16 cellular contexts compared by ENCODE assay signal in the genomic region with DNA sequence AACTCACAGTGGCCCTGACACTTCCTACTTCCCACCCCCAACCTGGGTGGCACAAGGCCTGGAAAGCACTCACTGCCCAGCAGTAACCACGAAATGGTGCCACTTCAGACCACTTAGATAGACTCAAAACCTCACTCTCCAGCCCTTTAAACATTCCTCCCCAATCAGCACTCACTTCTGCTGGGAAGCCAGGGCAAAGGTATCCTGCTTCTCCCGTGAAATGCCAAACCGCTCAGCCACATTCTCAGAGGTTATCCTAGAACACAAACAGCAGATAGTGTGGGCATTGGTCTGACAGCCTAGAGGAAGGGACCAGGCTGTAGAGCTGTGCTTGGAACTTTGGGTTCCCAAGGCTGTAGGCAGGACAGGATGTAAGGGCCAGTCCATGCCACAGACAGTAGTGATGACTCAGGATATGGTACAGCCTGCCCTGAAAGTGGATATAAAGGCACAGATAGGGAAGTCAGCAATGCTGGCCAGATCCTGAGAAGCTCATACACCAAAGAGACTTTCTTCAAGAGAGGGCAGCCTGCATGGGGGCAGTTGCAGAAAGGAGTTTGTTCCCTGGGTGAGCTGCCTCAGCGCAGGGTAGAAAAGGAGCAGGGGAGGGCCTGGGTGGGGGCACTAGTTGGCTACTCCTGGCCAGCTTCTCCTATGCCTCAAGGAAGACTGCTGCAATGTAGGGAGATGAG. TPM values are rescaled to one million over a fixed set of nuclear protein-coding genes. Genes with fewer than 3 reads are reported as not detected.
DNase-seq lines count a peak whose midpoint lies in the region; ATAC-seq, FAIRE-seq and TF ChIP-seq lines count a peak whose summit lies in the region.
"Had no signal": no experiment of that assay in that cellular context is flagged by ENCODE, and none has a peak within 500 bp of the region (broad histone marks: within the 10 kb centered on the region; RNA-seq: fewer than 3 reads in every experiment).

No MANE protein-coding gene starts in this region.

- H3K9me3 ChIP-seq in HepG2 (ENCODE audit: low read length) (no peaks in the 10 kb centered on the region), upper lobe of left lung (no peaks in the 10 kb centered on the region), gastroesophageal sphincter (no peaks in the 10 kb centered on the region)

- POLR2A ChIA-PET in HepG2 (lab: Yijun Ruan, JAX): interaction anchor here (0.7 to 6.9 kb wide), 3 partner anchors 9 to 264 kb away, joined by 3 to 87 read pairs (median 8); a partner anchor contains a TSS

- H2AFZ ChIP-seq in HepG2 (ENCODE audit: low read length): no peak overlapping the region

- 0 out of 2 replicates have a peak overlapping the region, but pooled peaks have one; percentile 7 for H3K4me2 ChIP-seq in HepG2 (ENCODE audit: low read depth, low read length)

- H3K36me3 ChIP-seq in HepG2 (replicated peaks in 1 of 2; ENCODE audit: control insufficient read depth in 1 of 2, insufficient read depth in 2 of 2, low read length in 2 of 2) (peaks cover 42 to 92% of the 10 kb centered on the region in 2 experiments), upper lobe of left lung (peaks cover 37 to 99% (median 87%) of the 10 kb centered on the region in 4 donors), gastroesophageal sphincter (peaks cover 0 to 100% of the 10 kb centered on the region in 2 donors)

- H3K27ac Mint-ChIP-seq in activated naive CD4-positive, alpha-beta T cell treated with anti-CD3 and anti-CD28 coated beads, Interleukin-2, amount 50 U/mL, for 24 hours: peak overlapping the region; percentile 83
- peak overlapping the region; percentile 35 for H3K27ac Mint-ChIP-seq in central memory CD8-positive, alpha-beta T cell (ENCODE audit: low read depth)
- H3K27ac Mint-ChIP-seq: nephron had no signal

- no peak for TF ChIP-seq RAD21 in HepG2 (CRISPR knock-in tag; IDR thresholded peaks at IDR 0.05)

- CTCF ChIA-PET in HepG2 (lab: Yijun Ruan, JAX; ENCODE audit: low intra/inter-chr PET ratio, low total read pairs): no interaction called here

- H3K9me3 Mint-ChIP-seq in activated naive CD4-positive, alpha-beta T cell treated with anti-CD3 and anti-CD28 coated beads, Interleukin-2, amount 50 U/mL, for 24 hours: no peaks in the 10 kb centered on the region
- H3K9me3 Mint-ChIP-seq in central memory CD8-positive, alpha-beta T cell: no peaks in the 10 kb centered on the region
- H3K9me3 Mint-ChIP-seq: nephron had no signal

- H3K4me1 ChIP-seq in HepG2 (ENCODE audit: insufficient read depth, low read length): peaks cover 95% of the 10 kb centered on the region
- peaks cover 5 to 33% (median 25%) of the 10 kb centered on the region in 4 donors for H3K4me1 ChIP-seq in upper lobe of left lung
- H3K4me1 ChIP-seq in gastroesophageal sphincter: peaks cover 0 to 10% (median 0%) of the 10 kb centered on the region in 3 donors

- H3K27me3 Mint-ChIP-seq in activated naive CD4-positive, alpha-beta T cell treated with anti-CD3 and anti-CD28 coated beads, Interleukin-2, amount 50 U/mL, for 24 hours: no peaks in the 10 kb centered on the region
- H3K27me3 Mint-ChIP-seq in central memory CD8-positive, alpha-beta T cell: no peaks in the 10 kb centered on the region

- H3K27ac ChIP-seq in HepG2 (ENCODE audit: extremely low read length, insufficient read depth, low read length): peak overlapping the region; percentile 41
- peak overlapping the region; percentile 1 to 72 (median 30) for H3K27ac ChIP-seq in upper lobe of left lung
- H3K27ac ChIP-seq in gastroesophageal sphincter: no peak overlapping the region
- H3K27ac ChIP-seq: VCaP had no signal

- DNase-seq in activated naive CD4-positive, alpha-beta T cell treated with Interleukin-2 at 50 U/mL for 16 hours: no peak
- no peak for DNase-seq in central memory CD8-positive, alpha-beta T cell (ENCODE audit: low spot score in 2 of 2)
- DNase-seq in HepG2 (ENCODE audit: low spot score) (no peak), upper lobe of left lung (peak in 1 of 2 donors; percentile 72), GDM1 (lab: John Stamatoyannopoulos, UW) (no peak)
- DNase-seq: DMS153; dorsolateral prefrontal cortex; Karpas-422; NCI-H146; stimulated activated CD4-positive, alpha-beta T cell treated with anti-CD3 and anti-CD28 coated beads, Interleukin-2, amount 100 ng/mL, for 48 hours had no signal

- TF ChIP-seq CTCF in HepG2 (CRISPR knock-in tag; IDR thresholded peaks at IDR 0.05) (no peak), upper lobe of left lung (IDR thresholded peaks at IDR 0.05) (no peak), gastroesophageal sphincter (IDR thresholded peaks at IDR 0.05) (no peak)

- no peak for ATAC-seq in central memory CD8-positive, alpha-beta T cell (replicated peaks; ENCODE audit: extremely low read depth, poor library complexity, severe bottlenecking)
- ATAC-seq in HepG2: no peak
- ATAC-seq in upper lobe of left lung (ENCODE audit: low FRiP score in 2 of 2): peak; percentile 21 to 80
- no peak for ATAC-seq in gastroesophageal sphincter
- no peak for ATAC-seq in GM21737 (IDR thresholded peaks at IDR 0.05; ENCODE audit: unreplicated experiment)

- peaks cover 52% of the 10 kb centered on the region for H4K20me1 ChIP-seq in HepG2 (ENCODE audit: insufficient read depth, low read length)

- H3K27me3 ChIP-seq in HepG2 (ENCODE audit: control insufficient read depth in 1 of 2, insufficient read depth in 2 of 2, low read length in 2 of 2): no peaks in the 10 kb centered on the region
- no peaks in the 10 kb centered on the region for H3K27me3 ChIP-seq in upper lobe of left lung
- no peaks in the 10 kb centered on the region for H3K27me3 ChIP-seq in gastroesophageal sphincter
- H3K27me3 ChIP-seq: dorsolateral prefrontal cortex had no signal

- BruUV-seq in HepG2 (replicated peaks; lab: Mats Ljungman, UMichigan): no TSS peak

- no peak overlapping the region for H3K4me3 ChIP-seq in HepG2 (replicated peaks in 1 of 3; ENCODE audit: insufficient read depth in 1 of 3, low read depth in 2 of 3, low read length in 3 of 3)
- no peak overlapping the region for H3K4me3 ChIP-seq in upper lobe of left lung
- no peak overlapping the region for H3K4me3 ChIP-seq in gastroesophageal sphincter
- H3K4me3 ChIP-seq: dorsolateral prefrontal cortex had no signal

- H3K4me3 Mint-ChIP-seq in activated naive CD4-positive, alpha-beta T cell treated with anti-CD3 and anti-CD28 coated beads, Interleukin-2, amount 50 U/mL, for 24 hours: no peak overlapping the region
- H3K4me3 Mint-ChIP-seq in central memory CD8-positive, alpha-beta T cell: no peak overlapping the region
- H3K4me3 Mint-ChIP-seq: nephron had no signal

- intact Hi-C loops in HepG2 (cut with micrococcal nuclease; ENCODE audit: unreplicated experiment): no loop called here

- peak in 1 of 2 experiments; percentile 31; a peak in 1 of 4 replicates for TF ChIP-seq POLR2A in HepG2 (IDR thresholded peaks at IDR 0.05; ENCODE audit: insufficient read depth in 1 of 2, low read depth in 2 of 2, low read length in 2 of 2)
- no peak for TF ChIP-seq POLR2A in upper lobe of left lung (IDR thresholded peaks at IDR 0.05)
- no peak for TF ChIP-seq POLR2A in gastroesophageal sphincter (IDR thresholded peaks at IDR 0.05)

- peaks cover 6% of the 10 kb centered on the region for H3K4me1 Mint-ChIP-seq in activated naive CD4-positive, alpha-beta T cell treated with anti-CD3 and anti-CD28 coated beads, Interleukin-2, amount 50 U/mL, for 24 hours
- peaks cover 40% of the 10 kb centered on the region for H3K4me1 Mint-ChIP-seq in central memory CD8-positive, alpha-beta T cell
- H3K4me1 Mint-ChIP-seq: nephron had no signal

- in situ Hi-C loops in HepG2 (cut with HindIII; ENCODE audit: extremely low pct_ligation_motif_present, low pct_unique_long_range_greater_than_20kb): loop anchor here (25.0 kb wide), 1 partner anchor 335 kb away; a partner anchor contains a TSS

- H3K9ac ChIP-seq in HepG2 (ENCODE audit: insufficient read depth, low read depth, low read length): no peak overlapping the region

- FAIRE-seq in HepG2 (lab: Jason Lieb, UNC): no peak
- FAIRE-seq: urothelium cell line had no signal

- H3K79me2 ChIP-seq in HepG2 (ENCODE audit: insufficient read depth, low read length): peaks cover 49% of the 10 kb centered on the region

- WGBS in HepG2 (ENCODE audit: low lambda C conversion rate): 98% methylated on average over 4 of the region's 4 CpGs
- 61 to 79% methylated on average over 3 to 4 of the region's 4 CpGs for WGBS in upper lobe of left lung, 2 donors
- 87 to 100% methylated on average over 1 to 2 of the region's 4 CpGs for WGBS in gastroesophageal sphincter (ENCODE audit: low coverage in 1 of 2), 2 donors

- H3K36me3 Mint-ChIP-seq in activated naive CD4-positive, alpha-beta T cell treated with anti-CD3 and anti-CD28 coated beads, Interleukin-2, amount 50 U/mL, for 24 hours: peaks cover 5% of the 10 kb centered on the region
- peaks cover 58% of the 10 kb centered on the region for H3K36me3 Mint-ChIP-seq in central memory CD8-positive, alpha-beta T cell (ENCODE audit: insufficient read depth)

- no peak for TF ChIP-seq EP300 in HepG2 (IDR thresholded peaks at IDR 0.05; ENCODE audit: low read depth in 2 of 2, low read length in 2 of 2)
- no peak for TF ChIP-seq EP300 in HepG2 (CRISPR knock-in tag; IDR thresholded peaks at IDR 0.05; ENCODE audit: borderline replicate concordance)
- peak in 2 of 4 donors; percentile 12 to 68 for TF ChIP-seq EP300 in upper lobe of left lung (IDR thresholded peaks at IDR 0.05)
- no peak for TF ChIP-seq EP300 in gastroesophageal sphincter (IDR thresholded peaks at IDR 0.05)

RNA-seq across cellular contexts. Expression of a gene that starts 9.2 kb away (rescaled TPM):
- total RNA-seq in HepG2 (2016; rRNA removed; fragmentation: Illumina TruSeq; extraction: Trizol) (60.8 and 107 TPM in 2 replicates), upper lobe of left lung (100 to 1,000 TPM in 4 of 6 donors, 10 to 100 TPM in 2; 67.1 to 170 (median 116) TPM), gastroesophageal sphincter (10 to 100 TPM; 28.3 to 46.6 (median 41.2) TPM)
- 27.5 and 27.8 TPM in 2 replicates for total RNA-seq in HepG2 (2016; cell fraction: cytosol; rRNA removed; fragmentation: Illumina TruSeq; extraction: Trizol; ENCODE audit: low read depth)
- total RNA-seq in HepG2 (2016; cell fraction: insoluble cytoplasmic fraction; rRNA removed; fragmentation: Illumina TruSeq; extraction: Trizol): 63.4 and 105 TPM in 2 replicates
- total RNA-seq in HepG2 (2016; cell fraction: membrane; rRNA removed; fragmentation: Illumina TruSeq; extraction: Trizol): 52.7 and 55.5 TPM in 2 replicates
- 75.4 and 87.9 TPM in 2 replicates for total RNA-seq in HepG2 (2016; cell fraction: nucleus; rRNA removed; fragmentation: Illumina TruSeq; extraction: Trizol)
- polyA plus RNA-seq in HepG2 (2011; rRNA removed): 188 and 221 TPM in 2 replicates
- 169 and 202 TPM in 2 replicates for polyA plus RNA-seq in HepG2 (2011; cell fraction: cytosol; rRNA removed)
- 588 and 662 TPM in 2 replicates for polyA plus RNA-seq in HepG2 (2011; cell fraction: nucleus; rRNA removed)
- 125 and 170 TPM in 2 replicates for polyA plus RNA-seq in HepG2 (2012)
- polyA plus RNA-seq in HepG2 (2016; cell fraction: cytosol; fragmentation: Illumina TruSeq; extraction: Trizol; ENCODE audit: low read depth): 44.3 and 47.9 TPM in 2 replicates
- 240 and 247 TPM in 2 replicates for polyA plus RNA-seq in HepG2 (2016; cell fraction: insoluble cytoplasmic fraction; fragmentation: Illumina TruSeq; extraction: Trizol; ENCODE audit: low read depth)
- polyA plus RNA-seq in HepG2 (2016; cell fraction: membrane; fragmentation: Illumina TruSeq; extraction: Trizol; ENCODE audit: low read depth): 62.9 and 66.6 TPM in 2 replicates
- 290 and 311 TPM in 2 replicates for polyA plus RNA-seq in HepG2 (2016; cell fraction: nucleus; fragmentation: Illumina TruSeq; extraction: Trizol; ENCODE audit: insufficient read depth, low read depth)
- polyA minus RNA-seq in HepG2 (2011; rRNA and poly(A)+ RNA removed; ENCODE audit: low replicate concordance): 57.0 and 213 TPM in 2 replicates
- polyA minus RNA-seq in HepG2 (2011; cell fraction: cytosol; rRNA and poly(A)+ RNA removed): 80.2 and 80.3 TPM in 2 replicates
- 241 and 244 TPM in 2 replicates for polyA minus RNA-seq in HepG2 (2011; cell fraction: nucleus; rRNA and poly(A)+ RNA removed)

RNA-seq across cellular contexts. Expression of a gene that starts 10.7 kb away (rescaled TPM):
- total RNA-seq in HepG2 (2016; rRNA removed; fragmentation: Illumina TruSeq; extraction: Trizol) (7.6 and 14.5 TPM in 2 replicates), upper lobe of left lung (100 to 1,000 TPM in 2 of 6 donors, 10 to 100 TPM in 4; 38.1 to 116 (median 83.3) TPM), gastroesophageal sphincter (10 to 100 TPM; 18.5 to 36.8 (median 29.6) TPM)
- total RNA-seq in HepG2 (2016; cell fraction: cytosol; rRNA removed; fragmentation: Illumina TruSeq; extraction: Trizol; ENCODE audit: low read depth): 2.5 and 3.5 TPM in 2 replicates
- 7.2 and 14.6 TPM in 2 replicates for total RNA-seq in HepG2 (2016; cell fraction: insoluble cytoplasmic fraction; rRNA removed; fragmentation: Illumina TruSeq; extraction: Trizol)
- total RNA-seq in HepG2 (2016; cell fraction: membrane; rRNA removed; fragmentation: Illumina TruSeq; extraction: Trizol): 6.0 and 6.5 TPM in 2 replicates
- 9.8 and 11.0 TPM in 2 replicates for total RNA-seq in HepG2 (2016; cell fraction: nucleus; rRNA removed; fragmentation: Illumina TruSeq; extraction: Trizol)
- polyA plus RNA-seq in HepG2 (2011; rRNA removed): 32.7 and 36.6 TPM in 2 replicates
- 31.0 and 32.2 TPM in 2 replicates for polyA plus RNA-seq in HepG2 (2011; cell fraction: cytosol; rRNA removed)
- polyA plus RNA-seq in HepG2 (2011; cell fraction: nucleus; rRNA removed): 53.7 and 60.9 TPM in 2 replicates
- polyA plus RNA-seq in HepG2 (2012): 19.9 and 22.6 TPM in 2 replicates
- 2.8 and 2.9 TPM in 2 replicates for polyA plus RNA-seq in HepG2 (2016; cell fraction: cytosol; fragmentation: Illumina TruSeq; extraction: Trizol; ENCODE audit: low read depth)
- polyA plus RNA-seq in HepG2 (2016; cell fraction: insoluble cytoplasmic fraction; fragmentation: Illumina TruSeq; extraction: Trizol; ENCODE audit: low read depth): 51.1 and 57.2 TPM in 2 replicates
- polyA plus RNA-seq in HepG2 (2016; cell fraction: membrane; fragmentation: Illumina TruSeq; extraction: Trizol; ENCODE audit: low read depth): 9.0 and 9.6 TPM in 2 replicates
- polyA plus RNA-seq in HepG2 (2016; cell fraction: nucleus; fragmentation: Illumina TruSeq; extraction: Trizol; ENCODE audit: insufficient read depth, low read depth): 48.1 and 53.6 TPM in 2 replicates
- 15.6 and 54.6 TPM in 2 replicates for polyA minus RNA-seq in HepG2 (2011; rRNA and poly(A)+ RNA removed; ENCODE audit: low replicate concordance)
- polyA minus RNA-seq in HepG2 (2011; cell fraction: cytosol; rRNA and poly(A)+ RNA removed): 19.7 and 21.8 TPM in 2 replicates
- 13.9 and 15.8 TPM in 2 replicates for polyA minus RNA-seq in HepG2 (2011; cell fraction: nucleus; rRNA and poly(A)+ RNA removed)

RNA-seq across cellular contexts. Expression of a gene that starts 37.6 kb away (rescaled TPM):
- total RNA-seq in HepG2 (2016; rRNA removed; fragmentation: Illumina TruSeq; extraction: Trizol): 32.6 and 41.1 TPM in 2 replicates
- total RNA-seq in HepG2 (2016; cell fraction: cytosol; rRNA removed; fragmentation: Illumina TruSeq; extraction: Trizol; ENCODE audit: low read depth): 7.6 TPM in 2 replicates
- total RNA-seq in HepG2 (2016; cell fraction: insoluble cytoplasmic fraction; rRNA removed; fragmentation: Illumina TruSeq; extraction: Trizol): 32.9 and 39.8 TPM in 2 replicates
- 12.8 and 14.5 TPM in 2 replicates for total RNA-seq in HepG2 (2016; cell fraction: membrane; rRNA removed; fragmentation: Illumina TruSeq; extraction: Trizol)
- total RNA-seq in HepG2 (2016; cell fraction: nucleus; rRNA removed; fragmentation: Illumina TruSeq; extraction: Trizol): 30.2 and 32.6 TPM in 2 replicates
- polyA plus RNA-seq in HepG2 (2011; rRNA removed): 25.9 and 27.4 TPM in 2 replicates
- 18.5 and 23.3 TPM in 2 replicates for polyA plus RNA-seq in HepG2 (2011; cell fraction: cytosol; rRNA removed)
- polyA plus RNA-seq in HepG2 (2011; cell fraction: nucleus; rRNA removed): 19.5 and 22.8 TPM in 2 replicates
- polyA plus RNA-seq in HepG2 (2012): 23.1 and 31.4 TPM in 2 replicates
- polyA plus RNA-seq in HepG2 (2016; cell fraction: cytosol; fragmentation: Illumina TruSeq; extraction: Trizol; ENCODE audit: low read depth): 1.5 and 1.6 TPM in 2 replicates
- polyA plus RNA-seq in HepG2 (2016; cell fraction: insoluble cytoplasmic fraction; fragmentation: Illumina TruSeq; extraction: Trizol; ENCODE audit: low read depth): 33.9 and 36.3 TPM in 2 replicates
- 5.4 and 5.9 TPM in 2 replicates for polyA plus RNA-seq in HepG2 (2016; cell fraction: membrane; fragmentation: Illumina TruSeq; extraction: Trizol; ENCODE audit: low read depth)
- polyA plus RNA-seq in HepG2 (2016; cell fraction: nucleus; fragmentation: Illumina TruSeq; extraction: Trizol; ENCODE audit: insufficient read depth, low read depth): 31.5 and 34.6 TPM in 2 replicates
- 36.3 and 49.0 TPM in 2 replicates for polyA minus RNA-seq in HepG2 (2011; rRNA and poly(A)+ RNA removed; ENCODE audit: low replicate concordance)
- polyA minus RNA-seq in HepG2 (2011; cell fraction: cytosol; rRNA and poly(A)+ RNA removed): 26.2 and 26.9 TPM in 2 replicates
- polyA minus RNA-seq in HepG2 (2011; cell fraction: nucleus; rRNA and poly(A)+ RNA removed): 37.9 and 47.6 TPM in 2 replicates
- total RNA-seq in upper lobe of left lung: 10 to 100 TPM; 26.6 to 43.7 (median 31.6) TPM
- total RNA-seq in gastroesophageal sphincter: 10 to 100 TPM; 29.5 to 41.0 (median 34.3) TPM

Comparison
In these comparisons a context has a peak if more than half of its experiments do, and no peak if none do; other contexts are left out.
1. ATAC-seq: peak in upper lobe of left lung (2 of 2); none in central memory CD8-positive, alpha-beta T cell (single experiment), HepG2 (single experiment), gastroesophageal sphincter (single experiment) and GM21737 (single experiment).
2. H3K27ac ChIP-seq: peak in HepG2 (single experiment) and upper lobe of left lung (4 of 4); none in gastroesophageal sphincter (0 of 4).